1 cellular context compared by ENCODE assay signal in genomic region chr15:82045892-82046667, GRCh38.
TF ChIP-seq lines count a peak whose summit lies in the region.

MEX3B (minus strand) TSS chr15:82046018; CDS start chr15:82045705, 313 bp downstream.

TF ChIP-seq in GM23338, 12 proteins besides CTCF, POLR2A, EP300 and RAD21 (continued from another document):
- TF ChIP-seq ZNF462 (CRISPR knock-in tag; IDR thresholded peaks at IDR 0.05): no peak
- TF ChIP-seq ETS1 (IDR thresholded peaks at IDR 0.05): no peak
- peak; percentile 84 for TF ChIP-seq CREB1 (CRISPR knock-in tag; IDR thresholded peaks at IDR 0.05; ENCODE audit: low read depth)
- peak; percentile 61 for TF ChIP-seq POLR2AphosphoS5 (IDR thresholded peaks at IDR 0.05; ENCODE audit: low read depth)
- TF ChIP-seq STAT1 (IDR thresholded peaks at IDR 0.05; ENCODE audit: unreplicated experiment): no peak
- TF ChIP-seq EZH2 (IDR thresholded peaks at IDR 0.05; ENCODE audit: low read depth, unreplicated experiment): no peak
- no peak for TF ChIP-seq ZNF114 (CRISPR knock-in tag; IDR thresholded peaks at IDR 0.05)
- no peak for TF ChIP-seq REST (IDR thresholded peaks at IDR 0.05; ENCODE audit: unreplicated experiment)
- TF ChIP-seq NANOG (IDR thresholded peaks at IDR 0.05; ENCODE audit: borderline replicate concordance): no peak
- no peak for TF ChIP-seq JUNB (IDR thresholded peaks at IDR 0.05; ENCODE audit: unreplicated experiment)
- TF ChIP-seq EZH2phosphoT487 (IDR thresholded peaks at IDR 0.05; ENCODE audit: unreplicated experiment): no peak
TF ChIP-seq in GM23338: peak in this region for 2.
